10 cellular contexts compared by ENCODE assay signal in the genomic region with DNA sequence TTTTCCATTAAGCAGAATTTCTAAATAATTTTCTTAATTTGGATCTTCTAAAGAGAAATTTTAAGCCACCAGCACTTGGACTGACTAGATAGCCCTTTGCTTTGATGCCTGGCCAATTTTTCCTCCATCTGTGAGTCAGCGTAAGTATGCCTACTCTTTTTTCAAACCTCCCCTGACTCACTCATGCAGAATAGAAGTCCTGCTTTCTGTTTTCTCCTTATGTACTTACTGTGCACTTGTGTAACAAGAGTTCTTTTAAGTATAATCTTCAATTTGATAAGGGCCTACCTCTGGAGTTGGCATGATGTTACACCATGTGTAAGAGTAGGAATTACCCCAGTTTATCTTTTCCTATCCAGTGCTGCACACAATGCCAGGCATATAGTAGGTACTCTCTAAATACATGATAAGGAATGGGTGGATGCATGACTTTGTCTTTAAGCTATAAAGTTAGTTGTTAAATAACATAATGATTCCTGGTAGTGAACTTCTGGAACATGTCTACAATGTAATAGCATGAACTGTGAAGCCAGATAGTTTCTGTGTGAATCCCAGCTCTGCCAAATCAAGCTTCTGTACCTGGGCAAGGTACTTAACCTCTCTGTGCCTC.
DNase-seq lines count a peak whose midpoint lies in the region; ATAC-seq and TF ChIP-seq lines count a peak whose summit lies in the region.
"Had no signal": no experiment of that assay in that cellular context is flagged by ENCODE, and none has a peak within 500 bp of the region (broad histone marks: within the 10 kb centered on the region; RNA-seq: fewer than 3 reads in every experiment).

No MANE protein-coding gene starts in this region.

- peak overlapping the region; percentile 22 to 46 (median 40) for H3K4me3 ChIP-seq in sigmoid colon
- H3K4me3 ChIP-seq in coronary artery, result no peak overlapping the region
- no peak overlapping the region for H3K4me3 ChIP-seq in SJCRH30

- no peaks in the 10 kb centered on the region for H3K27me3 Mint-ChIP-seq in stimulated activated memory B cell treated with anti-CD40 and anti-IgM and Interleukin-4, amounts not matched to agents 10 μg/mL and 1 μg/mL and 100 μg/mL, for 72 hours
- H3K27me3 Mint-ChIP-seq: dendritic cell treated with granulocyte-macrophage colony-stimulating factor and Interleukin-4, amounts not matched to agents 40 ng/mL and 50 ng/mL, for 4 days had no signal

- no peaks in the 10 kb centered on the region for H3K4me1 Mint-ChIP-seq in stimulated activated memory B cell treated with anti-CD40 and anti-IgM and Interleukin-4, amounts not matched to agents 10 μg/mL and 1 μg/mL and 100 μg/mL, for 72 hours

- TF ChIP-seq CTCF in sigmoid colon (IDR thresholded peaks at IDR 0.05) (no peak), coronary artery (IDR thresholded peaks at IDR 0.05) (no peak)

- WGBS in sigmoid colon, 2 donors, result 81 to 89% methylated on average over 1 of the region's 1 CpG

- peak overlapping the region; percentile 30 to 88 (median 83) for H3K27ac ChIP-seq in sigmoid colon
- no peak overlapping the region for H3K27ac ChIP-seq in coronary artery
- no peak overlapping the region for H3K27ac ChIP-seq in SJCRH30

- H3K36me3 ChIP-seq in sigmoid colon (no peaks in the 10 kb centered on the region), SJCRH30 (no peaks in the 10 kb centered on the region)

- intact Hi-C loops in sigmoid colon (cut with DNase I), result loop anchor here (5.0 to 10.0 kb wide), 2 partner anchors 298 to 329 kb away; a partner anchor contains a TSS

- H3K27ac Mint-ChIP-seq in stimulated activated memory B cell treated with anti-CD40 and anti-IgM and Interleukin-4, amounts not matched to agents 10 μg/mL and 1 μg/mL and 100 μg/mL, for 72 hours, result no peak overlapping the region
- H3K27ac Mint-ChIP-seq: dendritic cell treated with granulocyte-macrophage colony-stimulating factor and Interleukin-4, amounts not matched to agents 40 ng/mL and 50 ng/mL, for 4 days; T-helper 1 cell treated with Interleukin-12 subunit alpha and Interleukin-12 subunit beta and Interleukin-4 antibody, amounts not matched to agents 30 μg/mL and 1 μg/mL, for 36 hours had no signal

- no peaks in the 10 kb centered on the region for H3K27me3 ChIP-seq in sigmoid colon
- no peaks in the 10 kb centered on the region for H3K27me3 ChIP-seq in SJCRH30

- peaks cover 4% of the 10 kb centered on the region for H3K9me3 Mint-ChIP-seq in stimulated activated memory B cell treated with anti-CD40 and anti-IgM and Interleukin-4, amounts not matched to agents 10 μg/mL and 1 μg/mL and 100 μg/mL, for 72 hours

- peaks cover 0 to 53% (median 23%) of the 10 kb centered on the region in 4 donors for H3K4me1 ChIP-seq in sigmoid colon
- peaks cover 17% of the 10 kb centered on the region for H3K4me1 ChIP-seq in SJCRH30

- H3K36me3 Mint-ChIP-seq in stimulated activated memory B cell treated with anti-CD40 and anti-IgM and Interleukin-4, amounts not matched to agents 10 μg/mL and 1 μg/mL and 100 μg/mL, for 72 hours, result peaks cover 5% of the 10 kb centered on the region

- TF ChIP-seq POLR2A in sigmoid colon (IDR thresholded peaks at IDR 0.05), result no peak

- H3K4me3 Mint-ChIP-seq in stimulated activated memory B cell treated with anti-CD40 and anti-IgM and Interleukin-4, amounts not matched to agents 10 μg/mL and 1 μg/mL and 100 μg/mL, for 72 hours, result no peak overlapping the region
- H3K4me3 Mint-ChIP-seq: dendritic cell treated with granulocyte-macrophage colony-stimulating factor and Interleukin-4, amounts not matched to agents 40 ng/mL and 50 ng/mL, for 4 days; T-helper 1 cell treated with Interleukin-12 subunit alpha and Interleukin-12 subunit beta and Interleukin-4 antibody, amounts not matched to agents 30 μg/mL and 1 μg/mL, for 36 hours had no signal

- TF ChIP-seq EP300 in sigmoid colon (IDR thresholded peaks at IDR 0.05), result no peak

- H3K9me3 ChIP-seq in sigmoid colon, result no peaks in the 10 kb centered on the region
- no peaks in the 10 kb centered on the region for H3K9me3 ChIP-seq in SJCRH30 (replicated peaks)

- DNase-seq in G401 (ENCODE audit: low spot score) (peak; percentile 51), T1000 (lab: John Stamatoyannopoulos, UW) (peak; percentile 45), glomerular visceral epithelial cell (ENCODE audit: extremely low spot score) (peak; percentile 59), sigmoid colon (peak; percentile 84), coronary artery (ENCODE audit: low spot score) (no peak), SJCRH30 (no peak), SIG-M5 treated with dmso at 0.1 percent for 504 hours (lab: John Stamatoyannopoulos, UW; ENCODE audit: unreplicated experiment) (no peak)

- ATAC-seq in stimulated activated memory B cell treated with anti-CD40 and anti-IgM and Interleukin-4, amounts not matched to agents 10 μg/mL and 1 μg/mL and 100 μg/mL, for 72 hours, result no peak

- in situ Hi-C loops in G401 (cut with HindIII; ENCODE audit: low sequenced_read_pairs), result no loop called here

Comparison
In these comparisons a context has a peak if more than half of its experiments do, and no peak if none do; other contexts are left out.
1. DNase-seq: peak in G401 (single experiment), T1000 (single experiment), glomerular visceral epithelial cell (single experiment) and sigmoid colon (single experiment); none in coronary artery (single experiment), SJCRH30 (0 of 2) and SIG-M5 treated with dmso at 0.1 percent for 504 hours (single experiment).
2. H3K27ac ChIP-seq: peak in sigmoid colon (4 of 4); none in coronary artery (0 of 2) and SJCRH30 (single experiment).
3. H3K4me3 ChIP-seq: peak in sigmoid colon (4 of 4); none in coronary artery (single experiment) and SJCRH30 (single experiment).